ENCODE assay signal across 8 cellular contexts in genomic region chr12:49777800-49778748, GRCh38. TPM values are rescaled to one million over a fixed set of nuclear protein-coding genes. Genes with fewer than 3 reads are reported as not detected.
A peak's percentile ranks its signal among the peaks of the same experiment; 100 is the strongest.
DNase-seq lines count a peak whose midpoint lies in the region; ATAC-seq and TF ChIP-seq lines count a peak whose summit lies in the region.

No MANE protein-coding gene starts in this region.

- no peak overlapping the region for H3K4me2 ChIP-seq in neural progenitor cell

- no peak for ATAC-seq in thoracic aorta (ENCODE audit: insufficient number of reproducible peaks, low FRiP score, low read depth)
- no peak for ATAC-seq in GM18520 (IDR thresholded peaks at IDR 0.05; ENCODE audit: unreplicated experiment)

- H2AFZ ChIP-seq in neural progenitor cell (replicated peaks): peak overlapping the region; percentile 89

- H3K9ac ChIP-seq in neural progenitor cell: no peak overlapping the region

- TF ChIP-seq CTCF in epithelial cell of esophagus (IDR thresholded peaks at IDR 0.05; ENCODE audit: insufficient read depth, low read depth, low read length, missing control alignments): peak; percentile 85
- peak; percentile 85 for TF ChIP-seq CTCF in neural progenitor cell (IDR thresholded peaks at IDR 0.05)
- TF ChIP-seq CTCF in thoracic aorta (IDR thresholded peaks at IDR 0.05): peak; percentile 66

- no peaks in the 10 kb centered on the region for H3F3A ChIP-seq in neural progenitor cell (ENCODE audit: low read depth)

- no peak overlapping the region for H3K27ac Mint-ChIP-seq in neural progenitor cell

- peaks cover 7% of the 10 kb centered on the region for H3K27me3 ChIP-seq in neural progenitor cell
- no peaks in the 10 kb centered on the region for H3K27me3 ChIP-seq in thoracic aorta (replicated peaks; ENCODE audit: insufficient read depth)

- no peak overlapping the region for H3K27ac ChIP-seq in neural progenitor cell
- no peak overlapping the region for H3K27ac ChIP-seq in thoracic aorta

- H3K4me3 Mint-ChIP-seq in neural progenitor cell: no peak overlapping the region

- no peaks in the 10 kb centered on the region for H4K20me1 ChIP-seq in neural progenitor cell (ENCODE audit: low read depth)

- H3K27me3 Mint-ChIP-seq in neural progenitor cell (ENCODE audit: insufficient read depth, low read depth): peaks cover 9% of the 10 kb centered on the region

- H3K4me1 Mint-ChIP-seq in neural progenitor cell: peaks cover 4% of the 10 kb centered on the region

- no peaks in the 10 kb centered on the region for H3K36me3 Mint-ChIP-seq in neural progenitor cell

- H3K4me1 ChIP-seq in neural progenitor cell (no peaks in the 10 kb centered on the region), thoracic aorta (ENCODE audit: control insufficient read depth in 1 of 2, low read depth in 2 of 2) (peaks cover 0 to 4% of the 10 kb centered on the region in 2 donors)

- H3K9me3 ChIP-seq in neural progenitor cell (ENCODE audit: low read depth) (no peaks in the 10 kb centered on the region), thoracic aorta (no peaks in the 10 kb centered on the region)

- H3K4me3 ChIP-seq in epithelial cell of esophagus (ENCODE audit: low read length) (no peak overlapping the region), neural progenitor cell (no peak overlapping the region), thoracic aorta (no peak overlapping the region)

- H3K36me3 ChIP-seq in neural progenitor cell (no peaks in the 10 kb centered on the region), thoracic aorta (no peaks in the 10 kb centered on the region)

- no peaks in the 10 kb centered on the region for H3K79me2 ChIP-seq in neural progenitor cell (ENCODE audit: low read depth)

- peak; percentile 34 for DNase-seq in NCI-H2171 treated with DMSO at 0.1 percent for 48 hours (lab: John Stamatoyannopoulos, UW)
- no peak for DNase-seq in NCI-H2171 (lab: John Stamatoyannopoulos, UW)
- peak; percentile 26 for DNase-seq in NCI-H510A (lab: John Stamatoyannopoulos, UW)
- DNase-seq in activated CD8-positive, alpha-beta memory T cell treated with anti-CD3 and anti-CD28 coated beads, Interleukin-2, amount 50 U/mL, for 24 hours (ENCODE audit: extremely low read depth): peak; percentile 45
- DNase-seq in epithelial cell of esophagus (ENCODE audit: low read depth): peak; percentile 64
- DNase-seq in neural progenitor cell (ENCODE audit: low spot score): peak; percentile 64
- DNase-seq in thoracic aorta (ENCODE audit: low spot score): no peak

- H3K9me3 Mint-ChIP-seq in neural progenitor cell: no peaks in the 10 kb centered on the region

RNA-seq across cellular contexts. Expression of gene TMBIM6, which starts 36.7 kb away (rescaled TPM):
- 256 and 318 TPM in 2 replicates for total RNA-seq in neural progenitor cell (ENCODE audit: low replicate concordance)
- 100 to 1,000 TPM; 232 to 244 TPM for total RNA-seq in thoracic aorta

RNA-seq across cellular contexts. Expression of gene NCKAP5L, which starts 50.1 kb away (rescaled TPM):
- total RNA-seq in neural progenitor cell (ENCODE audit: low replicate concordance) (5.6 and 19.0 TPM in 2 replicates), thoracic aorta (10 to 100 TPM; 34.9 to 38.0 TPM)

Comparison
In these comparisons a context has a peak if more than half of its experiments do, and no peak if none do; other contexts are left out.
1. DNase-seq: peak in NCI-H2171 treated with DMSO at 0.1 percent for 48 hours (single experiment), NCI-H510A (single experiment), activated CD8-positive, alpha-beta memory T cell treated with anti-CD3 and anti-CD28 coated beads, Interleukin-2, amount 50 U/mL, for 24 hours (single experiment), epithelial cell of esophagus (single experiment) and neural progenitor cell (single experiment); none in NCI-H2171 (single experiment) and thoracic aorta (single experiment).
2. Peak in every context shown above with its lines, with median percentiles within 50 percentile points of each other: CTCF ChIP-seq.